Comparison of ENCODE assay signal across 12 cellular contexts in genomic region chr17:76643553-76644148, GRCh38. TPM values are rescaled to one million over a fixed set of nuclear protein-coding genes. Genes with fewer than 3 reads are reported as not detected.
DNase-seq lines count a peak whose midpoint lies in the region; ATAC-seq and TF ChIP-seq lines count a peak whose summit lies in the region.
"Had no signal": no experiment of that assay in that cellular context is flagged by ENCODE, and none has a peak within 500 bp of the region (broad histone marks: within the 10 kb centered on the region; RNA-seq: fewer than 3 reads in every experiment).

Gene ST6GALNAC1 (minus strand): TSS chr17:76643757. CDS start chr17:76643638, 119 bp downstream.

- H3K27ac Mint-ChIP-seq in T-helper 2 cell treated with Interferon-gamma antibody and Interleukin-4, amounts not matched to agents 5 μg/mL and 100 μg/mL, for 36 hours, result peak within 1 kb of the TSS; percentile 8
- peak within 1 kb of the TSS; percentile 61 to 82 (median 68) for H3K27ac Mint-ChIP-seq in nephron
- H3K27ac Mint-ChIP-seq: natural killer cell had no signal

- peaks cover 10% of the 10 kb centered on the region for H3K4me1 Mint-ChIP-seq in T-helper 2 cell treated with Interferon-gamma antibody and Interleukin-4, amounts not matched to agents 5 μg/mL and 100 μg/mL, for 36 hours (ENCODE audit: low read depth)
- H3K4me1 Mint-ChIP-seq in nephron, result peaks cover 25% of the 10 kb centered on the region
- H3K4me1 Mint-ChIP-seq: natural killer cell had no signal

- peak within 1 kb of the TSS in 14 of 59 donors; percentile 4 to 52 (median 28) for H3K27ac ChIP-seq in dorsolateral prefrontal cortex

- H3K4me3 ChIP-seq in dorsolateral prefrontal cortex, result peak within 1 kb of the TSS in 36 of 59 donors; percentile 5 to 51 (median 28)

- peak within 1 kb of the TSS; percentile 49 for H3K4me3 Mint-ChIP-seq in T-helper 2 cell treated with Interferon-gamma antibody and Interleukin-4, amounts not matched to agents 5 μg/mL and 100 μg/mL, for 36 hours
- no peak within 1 kb of the TSS for H3K4me3 Mint-ChIP-seq in nephron
- H3K4me3 Mint-ChIP-seq: natural killer cell had no signal

- H3K27me3 ChIP-seq in dorsolateral prefrontal cortex, result no peaks in the 10 kb centered on the region

- no peak for TF ChIP-seq CTCF in dorsolateral prefrontal cortex (IDR thresholded peaks at IDR 0.05 in 54 of 56, conservative IDR thresholded peaks at IDR 0.05 in 2 of 56; ENCODE audit: low read depth in 1 of 56, partially characterized antibody in 56 of 56)
- TF ChIP-seq CTCF in nephron (IDR thresholded peaks at IDR 0.05; ENCODE audit: unreplicated experiment in 3 of 3), result no peak

- peaks cover 10% of the 10 kb centered on the region for H3K9me3 Mint-ChIP-seq in T-helper 2 cell treated with Interferon-gamma antibody and Interleukin-4, amounts not matched to agents 5 μg/mL and 100 μg/mL, for 36 hours
- peaks cover 3% of the 10 kb centered on the region for H3K9me3 Mint-ChIP-seq in nephron

- no peak for ATAC-seq in SK-N-SH treated with all-trans-retinoic acid at 6 μM for 48 hours

- intact Hi-C loops in dorsolateral prefrontal cortex (cut with DNase I), result no loop called here

- DNase-seq in DMS153 (lab: John Stamatoyannopoulos, UW), result peak; percentile 38
- no peak for DNase-seq in T-helper 2 cell treated with Interferon-gamma antibody and Interleukin-4, amounts not matched to agents 5 μg/mL and 100 μg/mL, for 36 hours (ENCODE audit: low spot score)
- no peak for DNase-seq in dorsolateral prefrontal cortex
- DNase-seq in anterior cingulate cortex (lab: John Stamatoyannopoulos, UW), result no peak
- DNase-seq in SKM-1 (lab: John Stamatoyannopoulos, UW; ENCODE audit: unreplicated experiment), result no peak
- DNase-seq in CD1c-positive myeloid dendritic cell (ENCODE audit: extremely low spot score), result no peak
- DNase-seq: IMR-90; natural killer cell; stimulated activated CD8-positive, alpha-beta memory T cell treated with anti-CD3 and anti-CD28 coated beads, Interleukin-4, amount 100 ng/mL, for 48 hours had no signal

- peaks cover 13% of the 10 kb centered on the region for H3K27me3 Mint-ChIP-seq in T-helper 2 cell treated with Interferon-gamma antibody and Interleukin-4, amounts not matched to agents 5 μg/mL and 100 μg/mL, for 36 hours (ENCODE audit: low read depth)
- no peaks in the 10 kb centered on the region for H3K27me3 Mint-ChIP-seq in nephron (ENCODE audit: low read depth)

- no peaks in the 10 kb centered on the region for H3K36me3 Mint-ChIP-seq in T-helper 2 cell treated with Interferon-gamma antibody and Interleukin-4, amounts not matched to agents 5 μg/mL and 100 μg/mL, for 36 hours (ENCODE audit: low read depth)
- no peaks in the 10 kb centered on the region for H3K36me3 Mint-ChIP-seq in nephron (ENCODE audit: low read depth)

TF ChIP-seq in SK-N-SH treated with all-trans-retinoic acid at 6 μM for 48 hours, 23 proteins besides CTCF, POLR2A, EP300 and RAD21:
- no peak for TF ChIP-seq ISL1 (CRISPR knock-in tag; IDR thresholded peaks at IDR 0.05)
- no peak for TF ChIP-seq CSDC2 (CRISPR knock-in tag; IDR thresholded peaks at IDR 0.05)
- no peak for TF ChIP-seq ESRRG (CRISPR knock-in tag; IDR thresholded peaks at IDR 0.05)
- no peak for TF ChIP-seq SNAI2 (CRISPR knock-in tag; IDR thresholded peaks at IDR 0.05)
- TF ChIP-seq CSRNP3 (CRISPR knock-in tag; IDR thresholded peaks at IDR 0.05), result no peak
- no peak for TF ChIP-seq ZC3H10 (CRISPR knock-in tag; IDR thresholded peaks at IDR 0.05)
- no peak for TF ChIP-seq CREB5 (CRISPR knock-in tag; IDR thresholded peaks at IDR 0.05; ENCODE audit: low read depth)
- TF ChIP-seq ZNF565 (CRISPR knock-in tag; conservative IDR thresholded peaks at IDR 0.05; ENCODE audit: low read depth), result no peak
- TF ChIP-seq ZNF8 (CRISPR knock-in tag; IDR thresholded peaks at IDR 0.05), result no peak
- TF ChIP-seq GLIS3 (CRISPR knock-in tag; IDR thresholded peaks at IDR 0.05), result no peak
- no peak for TF ChIP-seq OSR1 (CRISPR knock-in tag; IDR thresholded peaks at IDR 0.05)
- no peak for TF ChIP-seq TOX (CRISPR knock-in tag; IDR thresholded peaks at IDR 0.05; ENCODE audit: borderline replicate concordance)
- TF ChIP-seq ZNF70 (CRISPR knock-in tag; IDR thresholded peaks at IDR 0.05), result no peak
- no peak for TF ChIP-seq PPARA (CRISPR knock-in tag; IDR thresholded peaks at IDR 0.05; ENCODE audit: borderline replicate concordance)
- TF ChIP-seq ARNTL (CRISPR knock-in tag; IDR thresholded peaks at IDR 0.05; ENCODE audit: borderline replicate concordance, low read depth), result no peak
- no peak for TF ChIP-seq RARB (CRISPR knock-in tag; IDR thresholded peaks at IDR 0.05)
- TF ChIP-seq POU6F1 (CRISPR knock-in tag; IDR thresholded peaks at IDR 0.05; ENCODE audit: borderline replicate concordance, low read depth), result no peak
- TF ChIP-seq TCF4 (CRISPR knock-in tag; IDR thresholded peaks at IDR 0.05; ENCODE audit: borderline replicate concordance), result no peak
- TF ChIP-seq BACH2 (CRISPR knock-in tag; IDR thresholded peaks at IDR 0.05; ENCODE audit: borderline replicate concordance), result no peak

RNA-seq across cellular contexts. Expression of gene ST6GALNAC1, which starts in this region (rescaled TPM):
- 1 to 10 TPM in 119 of 120 experiments, under 1 TPM in 1; 0.86 to 9.8 (median 3.5) TPM for total RNA-seq in dorsolateral prefrontal cortex
- total RNA-seq: fibroblast of lung, IMR-90 had no signal
